8 cellular contexts compared by ENCODE assay signal in genomic region chr3:49674491-49674983, GRCh38. TPM values are rescaled to one million over a fixed set of nuclear protein-coding genes. Genes with fewer than 3 reads are reported as not detected.
A peak's percentile ranks its signal among the peaks of the same experiment; 100 is the strongest.
DNase-seq lines count a peak whose midpoint lies in the region; ATAC-seq, FAIRE-seq and TF ChIP-seq lines count a peak whose summit lies in the region.

No MANE protein-coding gene starts in this region.

- H3K4me3 ChIP-seq in WERI-Rb-1 (ENCODE audit: low read depth, low read length): peak overlapping the region; percentile 83
- peak overlapping the region; percentile 66 for H3K4me3 ChIP-seq in fibroblast of mammary gland (ENCODE audit: control insufficient read depth, low read depth, low read length)
- peak overlapping the region; percentile 86 for H3K4me3 ChIP-seq in psoas muscle

- H3K27me3 ChIP-seq in WERI-Rb-1 (ENCODE audit: insufficient read depth, low read depth, severe bottlenecking) (no peaks in the 10 kb centered on the region), psoas muscle (ENCODE audit: insufficient read depth in 3 of 3, low read length in 2 of 3) (no peaks in the 10 kb centered on the region)

- intact Hi-C loops in psoas muscle (cut with DNase I): no loop called here

- no peaks in the 10 kb centered on the region for H3K9me3 ChIP-seq in WERI-Rb-1 (ENCODE audit: severe bottlenecking)
- H3K9me3 ChIP-seq in psoas muscle: no peaks in the 10 kb centered on the region

- peaks cover 20% of the 10 kb centered on the region for H3K4me1 ChIP-seq in psoas muscle

- peak overlapping the region; percentile 97 for H3K27ac ChIP-seq in WERI-Rb-1
- H3K27ac ChIP-seq in psoas muscle: peak overlapping the region; percentile 95

- H3K36me3 ChIP-seq in WERI-Rb-1 (peaks cover 39% of the 10 kb centered on the region), psoas muscle (ENCODE audit: insufficient read depth in 1 of 2, low read depth in 1 of 2) (peaks cover 10 to 43% of the 10 kb centered on the region in 2 donors)

- TF ChIP-seq POLR2A in H54 (IDR thresholded peaks at IDR 0.05; ENCODE audit: low read depth, low read length): no peak

- peak; percentile 22 for ATAC-seq in GM18519 (IDR thresholded peaks at IDR 0.05; ENCODE audit: low FRiP score, unreplicated experiment)
- peak; percentile 12 for ATAC-seq in HG02938 (IDR thresholded peaks at IDR 0.05; ENCODE audit: unreplicated experiment)
- ATAC-seq in psoas muscle: peak; percentile 22 to 33 (median 26)

- no peak for FAIRE-seq in H54 (lab: Jason Lieb, UNC)

- 6 to 14% (median 7%) methylated on average over 34 of the region's 34 CpGs for WGBS in psoas muscle, 3 donors

- DNase-seq in WERI-Rb-1: peak; percentile 35
- DNase-seq in fibroblast of mammary gland (ENCODE audit: low read depth): no peak
- no peak for DNase-seq in psoas muscle
- no peak for DNase-seq in H54 (ENCODE audit: insufficient read length, low spot score)
- DNase-seq in COR-L47 (lab: John Stamatoyannopoulos, UW): no peak
- no peak for DNase-seq in NCI-H187 treated with DMSO at 0.1 percent for 48 hours (lab: John Stamatoyannopoulos, UW)

- TF ChIP-seq CTCF in WERI-Rb-1 (IDR thresholded peaks at IDR 0.05; ENCODE audit: low read depth, low read length) (no peak), fibroblast of mammary gland (conservative IDR thresholded peaks at IDR 0.05; ENCODE audit: control insufficient read depth, insufficient read depth, low read depth, low read length) (no peak), psoas muscle (IDR thresholded peaks at IDR 0.05) (no peak)

RNA-seq across cellular contexts. Expression of gene APEH, which starts 0.4 kb away (rescaled TPM):
- total RNA-seq in psoas muscle: 100 to 1,000 TPM; 115 to 189 (median 165) TPM
- polyA plus RNA-seq in psoas muscle: 100 to 1,000 TPM in 1 of 3 donors, 10 to 100 TPM in 2; 70.8 to 109 (median 89.1) TPM

RNA-seq across cellular contexts. Expression of gene MST1, which starts 14.7 kb away (rescaled TPM):
- total RNA-seq in psoas muscle: 1 to 10 TPM; 3.2 to 7.0 (median 4.7) TPM
- 1 to 10 TPM; 1.4 to 4.5 (median 2.0) TPM for polyA plus RNA-seq in psoas muscle

RNA-seq across cellular contexts. Expression of gene RNF123, which starts 14.8 kb away (rescaled TPM):
- total RNA-seq in psoas muscle: 100 to 1,000 TPM; 105 to 170 (median 146) TPM
- polyA plus RNA-seq in psoas muscle: 10 to 100 TPM; 36.1 to 89.3 (median 76.9) TPM

RNA-seq across cellular contexts. Expression of gene AMIGO3, which starts 44.9 kb away (rescaled TPM):
- under 1 TPM in 1 of 4 donors, not detected in 3; 0.36 TPM for total RNA-seq in psoas muscle
- under 1 TPM; 0.38 to 0.94 (median 0.49) TPM for polyA plus RNA-seq in psoas muscle

RNA-seq across cellular contexts. Expression of gene GMPPB, which starts 49.2 kb away (rescaled TPM):
- 10 to 100 TPM in 2 of 4 donors, 1 to 10 TPM in 2; 9.3 to 14.5 (median 11.1) TPM for total RNA-seq in psoas muscle
- polyA plus RNA-seq in psoas muscle: 10 to 100 TPM; 12.5 to 30.7 (median 22.2) TPM
